8 cellular contexts compared by ENCODE assay signal in the genomic region with DNA sequence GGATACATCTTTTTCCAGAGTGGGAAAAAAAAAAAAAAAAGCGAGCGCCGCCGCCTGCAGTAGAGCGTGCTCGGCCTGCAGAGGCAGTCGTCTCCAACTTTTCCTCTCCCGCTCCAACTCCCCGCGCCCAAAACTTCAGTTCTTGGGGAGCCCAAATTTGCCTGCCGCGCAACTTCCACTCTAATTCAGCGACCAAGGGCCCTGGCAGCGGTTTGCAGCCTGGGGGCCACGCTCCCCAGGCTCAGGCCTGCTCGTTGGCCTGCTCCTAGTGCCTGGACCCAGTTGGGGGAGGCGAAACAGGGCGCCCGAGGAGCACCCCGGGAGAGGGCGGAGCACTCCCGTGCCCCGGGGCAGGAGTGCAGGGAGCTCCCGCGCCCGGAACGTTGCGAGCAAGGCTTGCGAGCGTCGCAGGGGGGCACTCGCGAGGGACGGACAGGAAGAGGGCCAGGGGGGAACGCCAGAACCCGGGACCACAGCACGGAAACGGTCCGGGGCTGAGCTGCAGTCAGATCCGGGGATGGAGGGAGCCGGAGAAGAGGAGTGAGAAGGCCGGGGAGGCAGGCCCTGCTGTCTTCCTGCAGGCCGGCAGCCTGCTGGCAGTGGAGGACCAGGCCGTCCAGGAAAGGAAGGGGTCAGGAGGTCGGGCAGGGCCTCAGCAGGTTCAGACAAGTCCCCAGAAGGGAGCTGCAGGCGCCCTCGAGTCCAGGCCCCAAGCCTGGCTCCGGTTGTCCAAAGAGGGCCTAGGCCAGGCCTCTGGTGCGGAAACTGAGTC. TPM values are rescaled to one million over a fixed set of nuclear protein-coding genes. Genes with fewer than 3 reads are reported as not detected.
A peak's percentile ranks its signal among the peaks of the same experiment; 100 is the strongest.
DNase-seq lines count a peak whose midpoint lies in the region; ATAC-seq, FAIRE-seq and TF ChIP-seq lines count a peak whose summit lies in the region.

Gene STX16 (plus strand): TSS at position 508 of the 772 bp plus-strand sequence. CDS start 724 bp downstream, outside the sequence.

- peak within 1 kb of the TSS; percentile 97 for H2AFZ ChIP-seq in SU-DHL-6 (ENCODE audit: low read depth, low read length, severe bottlenecking)

- TF ChIP-seq CTCF in GM06990 (IDR thresholded peaks at IDR 0.05; ENCODE audit: insufficient read depth, low read length, poor library complexity, severe bottlenecking), result no peak
- no peak for TF ChIP-seq CTCF in SU-DHL-6 (IDR thresholded peaks at IDR 0.05; ENCODE audit: insufficient read depth, low read length, poor library complexity, severe bottlenecking)
- peak in 3 of 4 donors; percentile 39 to 53 (median 45) for TF ChIP-seq CTCF in pancreas (IDR thresholded peaks at IDR 0.05)
- TF ChIP-seq CTCF in thyroid gland (IDR thresholded peaks at IDR 0.05), result peak; percentile 26 to 76 (median 60)

- H3K9me3 ChIP-seq in SU-DHL-6 (ENCODE audit: insufficient read depth, low read length) (no peaks in the 10 kb centered on the region), pancreas (no peaks in the 10 kb centered on the region), thyroid gland (no peaks in the 10 kb centered on the region)

- 1% methylated on average over 48 to 49 of the region's 49 CpGs for WGBS in pancreas, 2 donors
- WGBS in thyroid gland, 2 donors, result 1% methylated on average over 24 to 29 of the region's 49 CpGs

- H3K9ac ChIP-seq in SU-DHL-6 (ENCODE audit: low read length), result peak within 1 kb of the TSS; percentile 97

- H3K36me3 ChIP-seq in GM06990 (ENCODE audit: control insufficient read depth, insufficient read depth, low read length) (no peaks in the 10 kb centered on the region), SU-DHL-6 (ENCODE audit: low read length) (peaks cover 3% of the 10 kb centered on the region; the same call in 1 of the 2 replicates), pancreas (no peaks in the 10 kb centered on the region), thyroid gland (no peaks in the 10 kb centered on the region)

- DNase-seq in GM06990 (ENCODE audit: extremely low read depth, insufficient read length) (peak; percentile 96), NCI-H1092 treated with DMSO at 0.1 percent for 48 hours (lab: John Stamatoyannopoulos, UW) (peak; percentile 84), Right ventricle myocardium inferior (ENCODE audit: missing footprints) (peak; percentile 95), pancreas (peak; percentile 88 to 97 (median 92)), thyroid gland (peak; percentile 89 to 91)
- DNase-seq in activated naive CD8-positive, alpha-beta T cell treated with anti-CD3 and anti-CD28 coated beads, Interleukin-2, amount 50 U/mL, for 16 hours (ENCODE audit: low read depth, low spot score), result peak; percentile 75

- peak in 1 of 2 donors; percentile 74 for TF ChIP-seq POLR2A in thyroid gland (IDR thresholded peaks at IDR 0.05)

- H3K4me1 ChIP-seq in pancreas, result peaks cover 11 to 26% (median 23%) of the 10 kb centered on the region in 3 donors
- H3K4me1 ChIP-seq in thyroid gland, result peaks cover 23 to 24% of the 10 kb centered on the region in 2 donors

- peaks cover 15% of the 10 kb centered on the region; the same call in 1 of the 2 replicates for H3F3A ChIP-seq in SU-DHL-6 (ENCODE audit: insufficient read depth)

- H3K27me3 ChIP-seq in GM06990 (replicated peaks; ENCODE audit: control insufficient read depth, insufficient read depth, low read length), result no peaks in the 10 kb centered on the region
- no peaks in the 10 kb centered on the region for H3K27me3 ChIP-seq in SU-DHL-6 (ENCODE audit: low read length)
- no peaks in the 10 kb centered on the region for H3K27me3 ChIP-seq in pancreas
- H3K27me3 ChIP-seq in thyroid gland, result no peaks in the 10 kb centered on the region

- H4K20me1 ChIP-seq in SU-DHL-6 (ENCODE audit: low read depth, low read length), result no peaks in the 10 kb centered on the region

- FAIRE-seq in pancreas (lab: Jason Lieb, UNC), result no peak

- H3K9me2 ChIP-seq in SU-DHL-6 (replicated peaks; ENCODE audit: insufficient read depth, low read length), result no peaks in the 10 kb centered on the region

- intact Hi-C loops in Right ventricle myocardium inferior (cut with DNase I) (loop anchor here (2.0 to 5.0 kb wide), 4 partner anchors 42 to 414 kb away; partner anchors contain the start of genes GNAS, GNAS-AS1, NPEPL1 and RAB22A), pancreas (cut with DNase I) (no loop called here), thyroid gland (cut with DNase I) (loop anchor here (5.0 to 10.0 kb wide), 2 partner anchors 41 to 204 kb away; partner anchors contain the start of genes GNAS, GNAS-AS1 and NPEPL1)

- H3K79me2 ChIP-seq in SU-DHL-6 (ENCODE audit: insufficient read depth, low read length), result peaks cover 48% of the 10 kb centered on the region

- H3K27ac ChIP-seq in SU-DHL-6 (ENCODE audit: low read depth, low read length), result peak within 1 kb of the TSS; percentile 72
- peak within 1 kb of the TSS; percentile 81 to 96 (median 88) for H3K27ac ChIP-seq in pancreas
- H3K27ac ChIP-seq in thyroid gland, result peak within 1 kb of the TSS; percentile 80 to 97 (median 86)

- H3K4me2 ChIP-seq in SU-DHL-6 (ENCODE audit: low read depth, low read length, poor library complexity, severe bottlenecking), result peak within 1 kb of the TSS; percentile 82

- peak within 1 kb of the TSS; percentile 96 for H3K4me3 ChIP-seq in GM06990 (replicated peaks; ENCODE audit: low read depth, low read length)
- peak within 1 kb of the TSS; percentile 92 for H3K4me3 ChIP-seq in SU-DHL-6 (ENCODE audit: insufficient read depth, low read length, poor library complexity, severe bottlenecking)
- peak within 1 kb of the TSS; percentile 77 to 99 (median 90) for H3K4me3 ChIP-seq in pancreas
- H3K4me3 ChIP-seq in thyroid gland (replicated peaks in 1 of 3), result peak within 1 kb of the TSS; percentile 65 to 72 (median 68)

- ATAC-seq in HG02588 (IDR thresholded peaks at IDR 0.05; ENCODE audit: unreplicated experiment) (peak; percentile 64), Right ventricle myocardium inferior (peak; percentile 98), pancreas (peak; percentile 91 to 94 (median 93))

RNA-seq across cellular contexts. Expression of gene STX16, which starts in this region (rescaled TPM):
- total RNA-seq in Right ventricle myocardium inferior (23.8 TPM), pancreas (10 to 100 TPM; 17.9 to 33.4 (median 20.9) TPM), thyroid gland (10 to 100 TPM; 42.5 to 59.1 (median 53.0) TPM)
- 10 to 100 TPM; 58.5 to 67.0 TPM for polyA plus RNA-seq in pancreas

Comparison
In these comparisons a context has a peak if more than half of its experiments do, and no peak if none do; other contexts are left out.
1. Peak in every context shown above with its lines: DNase-seq, ATAC-seq, H3K4me3 ChIP-seq and H3K27ac ChIP-seq.
2. CTCF ChIP-seq: peak in pancreas (3 of 4) and thyroid gland (6 of 6); none in GM06990 (single experiment) and SU-DHL-6 (single experiment).
3. intact Hi-C loops: an anchor here in Right ventricle myocardium inferior (2.0 to 5.0 kb wide) and thyroid gland (5.0 to 10.0 kb wide); none called in pancreas.